ENCODE assay signal across 9 cellular contexts in the genomic region with DNA sequence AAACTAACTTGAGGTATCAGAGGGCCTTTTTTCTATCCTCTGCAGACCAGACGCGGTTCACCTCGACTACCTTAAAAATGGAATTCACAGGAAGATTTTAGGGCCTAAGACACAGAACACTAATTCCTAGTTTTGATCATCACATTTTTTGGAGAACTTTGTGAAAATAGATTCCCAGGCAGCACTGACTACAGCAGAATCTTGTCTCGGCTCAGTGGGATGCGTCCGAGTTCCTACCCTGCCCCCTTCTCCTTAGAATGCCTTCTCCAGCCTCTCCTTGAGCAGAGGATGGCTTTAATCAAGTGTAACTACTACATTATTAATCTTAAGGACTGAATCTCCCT. TPM values are rescaled to one million over a fixed set of nuclear protein-coding genes. Genes with fewer than 3 reads are reported as not detected.
DNase-seq lines count a peak whose midpoint lies in the region; ATAC-seq and TF ChIP-seq lines count a peak whose summit lies in the region.
"Had no signal": no experiment of that assay in that cellular context is flagged by ENCODE, and none has a peak within 500 bp of the region (broad histone marks: within the 10 kb centered on the region; RNA-seq: fewer than 3 reads in every experiment).

No MANE protein-coding gene starts in this region.

- H3K27me3 ChIP-seq in heart right ventricle = no peaks in the 10 kb centered on the region
- no peaks in the 10 kb centered on the region for H3K27me3 ChIP-seq in brain microvascular endothelial cell (replicated peaks)
- no peaks in the 10 kb centered on the region for H3K27me3 ChIP-seq in vagina

- in situ Hi-C loops in brain microvascular endothelial cell (cut with HindIII; ENCODE audit: low pct_ligation_motif_present, low sequenced_read_pairs) = no loop called here

- no peaks in the 10 kb centered on the region for H3K36me3 ChIP-seq in heart right ventricle
- no peaks in the 10 kb centered on the region for H3K36me3 ChIP-seq in brain microvascular endothelial cell (replicated peaks)
- H3K36me3 ChIP-seq in vagina = no peaks in the 10 kb centered on the region

- H3K4me3 ChIP-seq in heart right ventricle = peak overlapping the region in 8 of 10 donors; percentile 57 to 95 (median 90)
- peak overlapping the region; percentile 75 for H3K4me3 ChIP-seq in brain microvascular endothelial cell (ENCODE audit: low read depth, low read length)
- H3K4me3 ChIP-seq in vagina = peak overlapping the region; percentile 77 to 79

- peak overlapping the region; percentile 96 for H3K27ac Mint-ChIP-seq in mesothelial cell of epicardium

- WGBS in heart right ventricle, 2 donors = 42 to 54% methylated on average over 6 of the region's 6 CpGs

- H3K4me1 ChIP-seq in heart right ventricle (peaks cover 0 to 27% (median 5%) of the 10 kb centered on the region in 9 donors), vagina (peaks cover 15% of the 10 kb centered on the region)

- TF ChIP-seq POLR2A in vagina (IDR thresholded peaks at IDR 0.05) (no peak), erythroblast (IDR thresholded peaks at IDR 0.05; ENCODE audit: low read length) (no peak)

- peaks cover 19% of the 10 kb centered on the region for H3K9me3 Mint-ChIP-seq in mesothelial cell of epicardium

- H3K36me3 Mint-ChIP-seq in mesothelial cell of epicardium = peaks cover 12% of the 10 kb centered on the region

- peak overlapping the region; percentile 81 for H3K4me3 Mint-ChIP-seq in mesothelial cell of epicardium

- peak overlapping the region; percentile 95 to 100 (median 98) for H3K27ac ChIP-seq in heart right ventricle
- H3K27ac ChIP-seq in brain microvascular endothelial cell = peak overlapping the region; percentile 5
- peak overlapping the region; percentile 92 for H3K27ac ChIP-seq in vagina

- DNase-seq in heart right ventricle (no peak), left ventricle myocardium superior (no peak), brain microvascular endothelial cell (no peak), mesothelial cell of epicardium (ENCODE audit: low spot score in 2 of 2, unreplicated experiment in 2 of 2) (no peak), vagina (ENCODE audit: extremely low spot score in 2 of 2) (no peak), erythroblast (lab: John Stamatoyannopoulos, UW) (no peak), globus pallidus (ENCODE audit: low spot score) (no peak)

- H3K9me3 ChIP-seq in heart right ventricle = peaks cover 0 to 14% (median 0%) of the 10 kb centered on the region in 11 donors
- no peaks in the 10 kb centered on the region for H3K9me3 ChIP-seq in vagina

- peaks cover 8% of the 10 kb centered on the region for H3K4me1 Mint-ChIP-seq in mesothelial cell of epicardium

- ATAC-seq in heart right ventricle (peak in 1 of 8 donors; percentile 7), left ventricle myocardium superior (no peak), GM21737 (IDR thresholded peaks at IDR 0.05; ENCODE audit: unreplicated experiment) (no peak)

- TF ChIP-seq CTCF in heart right ventricle (IDR thresholded peaks at IDR 0.05) = no peak
- TF ChIP-seq CTCF in brain microvascular endothelial cell (IDR thresholded peaks at IDR 0.05; ENCODE audit: low read depth, low read length, missing control alignments) = no peak
- TF ChIP-seq CTCF in mesothelial cell of epicardium (IDR thresholded peaks at IDR 0.05; ENCODE audit: unreplicated experiment) = no peak
- TF ChIP-seq CTCF in vagina (IDR thresholded peaks at IDR 0.05) = no peak

- intact Hi-C loops in heart right ventricle (cut with DNase I) = loop anchor here in 4 of 10 donors (2.0 to 10.0 kb wide), 3 partner anchors 200 to 620 kb away; partner anchors contain the start of gene SEC62 (in 2 of the 4)
- intact Hi-C loops in left ventricle myocardium superior (cut with micrococcal nuclease) = no loop called here
- intact Hi-C loops in vagina (cut with DNase I) = loop anchor here (10.0 kb wide), 1 partner anchor 100 kb away; the partner anchor contains the start of gene MECOM

- H3K27me3 Mint-ChIP-seq in mesothelial cell of epicardium (ENCODE audit: low read depth) = no peaks in the 10 kb centered on the region

RNA-seq across cellular contexts. Expression of gene TERC, which starts 0.4 kb away (rescaled TPM):
- total RNA-seq in heart right ventricle (1 to 10 TPM in 6 of 10 donors, under 1 TPM in 1, not detected in 3; 0.81 to 5.1 (median 2.8) TPM), left ventricle myocardium superior (3.5 TPM), mesothelial cell of epicardium (4.7 to 11.8 TPM (median 6.5 TPM) in 3 replicates), vagina (204 TPM)
- polyA plus RNA-seq in heart right ventricle = under 1 TPM in 1 of 2 donors, not detected in 1; 0.20 TPM

RNA-seq across cellular contexts. Expression of gene ACTRT3, which starts 4.1 kb away (rescaled TPM):
- 1 to 10 TPM in 1 of 10 donors, under 1 TPM in 9; 0.30 to 1.1 (median 0.50) TPM for total RNA-seq in heart right ventricle
- under 1 TPM; 0.15 to 0.52 TPM for polyA plus RNA-seq in heart right ventricle
- 0.72 TPM for total RNA-seq in left ventricle myocardium superior
- 3.1 to 3.8 TPM (median 3.5 TPM) in 3 replicates for total RNA-seq in mesothelial cell of epicardium
- total RNA-seq in vagina = 1.7 TPM
- total RNA-seq: HT1080 had no signal

RNA-seq across cellular contexts. Expression of gene MYNN, which starts 7.9 kb away (rescaled TPM):
- total RNA-seq in heart right ventricle (10 to 100 TPM; 10.1 to 13.6 (median 12.0) TPM), left ventricle myocardium superior (13.2 TPM), mesothelial cell of epicardium (16.8 to 17.3 TPM (median 17.1 TPM) in 3 replicates), vagina (16.7 TPM)
- polyA plus RNA-seq in heart right ventricle = 1 to 10 TPM; 5.9 to 6.7 TPM

RNA-seq across cellular contexts. Expression of gene LRRIQ4, which starts 47.4 kb away (rescaled TPM):
- total RNA-seq in heart right ventricle (under 1 TPM in 2 of 10 donors, not detected in 8; 0.14 to 0.24 TPM), left ventricle myocardium superior (not detected), mesothelial cell of epicardium (0.11 to 0.31 TPM (median 0.16 TPM) in 3 replicates), vagina (not detected)
- polyA plus RNA-seq in heart right ventricle = not detected
- total RNA-seq: HT1080 had no signal

RNA-seq across cellular contexts. Expression of gene LRRC34, which starts 47.5 kb away (rescaled TPM):
- 1 to 10 TPM in 8 of 10 donors, under 1 TPM in 2; 0.66 to 3.1 (median 1.6) TPM for total RNA-seq in heart right ventricle
- polyA plus RNA-seq in heart right ventricle = 1 to 10 TPM in 1 of 2 donors, under 1 TPM in 1; 0.80 to 4.4 TPM
- total RNA-seq in left ventricle myocardium superior = 1.6 TPM
- total RNA-seq in mesothelial cell of epicardium = 4.3 to 5.3 TPM (median 5.1 TPM) in 3 replicates
- total RNA-seq in vagina = 0.49 TPM
- total RNA-seq: HT1080 had no signal

Comparison
In these comparisons a context has a peak if more than half of its experiments do, and no peak if none do; other contexts are left out.
1. H3K27ac ChIP-seq: peak in every context shown above with its lines; median percentile 98 in heart right ventricle; 92 in vagina; 5 in brain microvascular endothelial cell.
2. RNA of gene TERC, which starts 0.4 kb away (total RNA-seq): 204 TPM in vagina (single experiment); 4.7 to 11.8 TPM in mesothelial cell of epicardium, 3.5 TPM in left ventricle myocardium superior (single experiment) and 0.81 to 5.1 TPM in heart right ventricle; every median in the first group is over 10 times any median in the second.
3. Peak in every context shown above with its lines, with median percentiles within 50 percentile points of each other: H3K4me3 ChIP-seq.